ENCODE assay signal across 15 cellular contexts in genomic region chr11:10318527-10318802, GRCh38. TPM values are rescaled to one million over a fixed set of nuclear protein-coding genes. Genes with fewer than 3 reads are reported as not detected.
DNase-seq lines count a peak whose midpoint lies in the region; ATAC-seq and TF ChIP-seq lines count a peak whose summit lies in the region.
"Had no signal": no experiment of that assay in that cellular context is flagged by ENCODE, and none has a peak within 500 bp of the region (broad histone marks: within the 10 kb centered on the region; RNA-seq: fewer than 3 reads in every experiment).

No MANE protein-coding gene starts in this region.

- POLR2A ChIA-PET in activated B cell treated with CpG ODN at 0.5 μM for 24 hours (lab: Charles Lee) = interaction anchor here (0.8 to 1.7 kb wide), 6 partner anchors 9 to 559 kb away, joined by 3 to 11 read pairs (median 5); partner anchors contain the start of gene CTR9
- POLR2A ChIA-PET in CD8-positive, alpha-beta T cell (lab: Charles Lee) = no interaction called here

- H3K9me3 ChIP-seq in sigmoid colon = no peaks in the 10 kb centered on the region
- no peaks in the 10 kb centered on the region for H3K9me3 ChIP-seq in CD8-positive, alpha-beta T cell (ENCODE audit: low read length)
- H3K9me3 ChIP-seq: thoracic aorta had no signal

- TF ChIP-seq CTCF in GM23338 (conservative IDR thresholded peaks at IDR 0.05; ENCODE audit: low read depth in 2 of 2) (no peak), activated B cell treated with CpG ODN at 0.5 μM for 24 hours (IDR thresholded peaks at IDR 0.05) (no peak), sigmoid colon (IDR thresholded peaks at IDR 0.05) (no peak)
- no peak for TF ChIP-seq CTCF in CD8-positive, alpha-beta T cell (IDR thresholded peaks at IDR 0.05)

- no peaks in the 10 kb centered on the region for H3K79me2 ChIP-seq in GM23338 (replicated peaks; ENCODE audit: insufficient read depth)

- WGBS in sigmoid colon, 2 donors = 16 to 40% methylated on average over 3 of the region's 3 CpGs

- H3K27me3 ChIP-seq in GM23338 (ENCODE audit: insufficient read depth) (no peaks in the 10 kb centered on the region), sigmoid colon (no peaks in the 10 kb centered on the region)
- no peaks in the 10 kb centered on the region for H3K27me3 ChIP-seq in CD8-positive, alpha-beta T cell (ENCODE audit: insufficient read depth, low read length)

- CTCF ChIA-PET in activated B cell treated with CpG ODN at 0.5 μM for 24 hours (lab: Charles Lee) = interaction anchor here (0.7 to 1.6 kb wide), 4 partner anchors 11 to 559 kb away, joined by 3 to 11 read pairs (median 4); no protein-coding TSS in a partner anchor
- CTCF ChIA-PET in CD8-positive, alpha-beta T cell (lab: Charles Lee) = interaction anchor here (1.0 to 3.5 kb wide), 2 partner anchors 10 to 111 kb away, joined by 3 to 20 read pairs; no protein-coding TSS in a partner anchor

- H3K27ac Mint-ChIP-seq in GM23338 (no peak overlapping the region), activated B cell treated with CpG ODN at 0.5 μM for 24 hours (peak overlapping the region; percentile 75)
- no peak overlapping the region for H3K27ac Mint-ChIP-seq in CD8-positive, alpha-beta T cell
- H3K27ac Mint-ChIP-seq: activated naive CD4-positive, alpha-beta T cell treated with anti-CD3 and anti-CD28 coated beads, Interleukin-2, amount 50 U/mL, for 24 hours; T-helper 2 cell treated with Interferon-gamma antibody and Interleukin-4, amounts not matched to agents 5 μg/mL and 100 μg/mL, for 36 hours had no signal

- no peak overlapping the region for H3K4me2 ChIP-seq in GM23338

- no peaks in the 10 kb centered on the region for H3K9me2 ChIP-seq in GM23338 (ENCODE audit: insufficient read depth)

- DNase-seq in GM23338 (ENCODE audit: low spot score) (peak; percentile 14), NCI-H1417 (lab: John Stamatoyannopoulos, UW) (peak; percentile 25 to 85 (median 57)), activated B cell treated with CpG ODN at 0.5 μM for 24 hours (no peak), sigmoid colon (no peak), NOMO-1 treated with DMSO at 0.1 percent for 48 hours (lab: John Stamatoyannopoulos, UW; ENCODE audit: unreplicated experiment) (no peak), KG1 (lab: John Stamatoyannopoulos, UW) (no peak)
- DNase-seq in CD8-positive, alpha-beta T cell = no peak
- DNase-seq: activated CD4-positive, alpha-beta T cell treated with anti-CD3 and anti-CD28 coated beads, Interleukin-2, amount 50 U/mL, for 48 hours; cerebellar nuclear complex; H9; NCI-H187 treated with DMSO at 0.1 percent for 48 hours had no signal

- no peaks in the 10 kb centered on the region for H4K20me1 ChIP-seq in GM23338 (replicated peaks; ENCODE audit: insufficient read depth)

- H3K4me3 ChIP-seq in GM23338 (no peak overlapping the region), sigmoid colon (no peak overlapping the region)
- no peak overlapping the region for H3K4me3 ChIP-seq in CD8-positive, alpha-beta T cell (ENCODE audit: low read depth, low read length)
- H3K4me3 ChIP-seq: thoracic aorta had no signal

- H3K36me3 ChIP-seq in GM23338 (ENCODE audit: insufficient read depth) (no peaks in the 10 kb centered on the region), sigmoid colon (no peaks in the 10 kb centered on the region)
- H3K36me3 ChIP-seq in CD8-positive, alpha-beta T cell (ENCODE audit: insufficient read depth, low read length) = no peaks in the 10 kb centered on the region
- H3K36me3 ChIP-seq: thoracic aorta had no signal

- H3K9me3 Mint-ChIP-seq in GM23338 (no peaks in the 10 kb centered on the region), activated B cell treated with CpG ODN at 0.5 μM for 24 hours (no peaks in the 10 kb centered on the region)
- no peaks in the 10 kb centered on the region for H3K9me3 Mint-ChIP-seq in CD8-positive, alpha-beta T cell
- H3K9me3 Mint-ChIP-seq: activated naive CD4-positive, alpha-beta T cell treated with anti-CD3 and anti-CD28 coated beads, Interleukin-2, amount 50 U/mL, for 24 hours; H9; T-helper 2 cell treated with Interferon-gamma antibody and Interleukin-4, amounts not matched to agents 5 μg/mL and 100 μg/mL, for 36 hours had no signal

- ATAC-seq in GM23338 (no peak), activated B cell treated with CpG ODN at 0.5 μM for 24 hours (ENCODE audit: low read depth) (no peak)
- no peak for ATAC-seq in CD8-positive, alpha-beta T cell

- TF ChIP-seq EP300 in sigmoid colon (IDR thresholded peaks at IDR 0.05) = no peak

- H3K4me3 Mint-ChIP-seq in GM23338 = no peak overlapping the region
- peak overlapping the region; percentile 39 for H3K4me3 Mint-ChIP-seq in activated B cell treated with CpG ODN at 0.5 μM for 24 hours
- H3K4me3 Mint-ChIP-seq in CD8-positive, alpha-beta T cell = no peak overlapping the region
- H3K4me3 Mint-ChIP-seq: activated naive CD4-positive, alpha-beta T cell treated with anti-CD3 and anti-CD28 coated beads, Interleukin-2, amount 50 U/mL, for 24 hours; H9; T-helper 2 cell treated with Interferon-gamma antibody and Interleukin-4, amounts not matched to agents 5 μg/mL and 100 μg/mL, for 36 hours had no signal

- H2AFZ ChIP-seq in GM23338 = no peak overlapping the region

- H3K4me1 Mint-ChIP-seq in GM23338 (peaks cover 45% of the 10 kb centered on the region), activated B cell treated with CpG ODN at 0.5 μM for 24 hours (peaks cover 36% of the 10 kb centered on the region)
- peaks cover 3% of the 10 kb centered on the region for H3K4me1 Mint-ChIP-seq in CD8-positive, alpha-beta T cell (ENCODE audit: low read depth)

- no peak for TF ChIP-seq POLR2A in sigmoid colon (IDR thresholded peaks at IDR 0.05)

- peaks cover 28% of the 10 kb centered on the region for H3K4me1 ChIP-seq in GM23338 (ENCODE audit: insufficient read depth)
- peaks cover 0 to 56% (median 47%) of the 10 kb centered on the region in 4 donors for H3K4me1 ChIP-seq in sigmoid colon
- H3K4me1 ChIP-seq in CD8-positive, alpha-beta T cell (ENCODE audit: insufficient read depth, low read length) = no peaks in the 10 kb centered on the region

- H3K36me3 Mint-ChIP-seq in GM23338 (ENCODE audit: low read depth) (no peaks in the 10 kb centered on the region), activated B cell treated with CpG ODN at 0.5 μM for 24 hours (ENCODE audit: low read depth) (no peaks in the 10 kb centered on the region)
- H3K36me3 Mint-ChIP-seq in CD8-positive, alpha-beta T cell = no peaks in the 10 kb centered on the region
- H3K36me3 Mint-ChIP-seq: activated naive CD4-positive, alpha-beta T cell treated with anti-CD3 and anti-CD28 coated beads, Interleukin-2, amount 50 U/mL, for 24 hours had no signal

- H3K27ac ChIP-seq in GM23338 (ENCODE audit: low read depth) (no peak overlapping the region), sigmoid colon (peak overlapping the region; percentile 56 to 81 (median 78))
- H3K27ac ChIP-seq in CD8-positive, alpha-beta T cell (ENCODE audit: low read depth, low read length) = no peak overlapping the region
- H3K27ac ChIP-seq: thoracic aorta had no signal

- intact Hi-C loops in activated B cell treated with CpG ODN at 0.5 μM for 24 hours (cut with micrococcal nuclease) = loop anchor here (1.0 to 10.0 kb wide), 2 partner anchors 11 to 136 kb away; partner anchors contain the start of gene AMPD3
- intact Hi-C loops in sigmoid colon (cut with DNase I) = no loop called here
- intact Hi-C loops in CD8-positive, alpha-beta T cell (cut with DNase I, micrococcal nuclease) = no loop called here

- peaks cover 7% of the 10 kb centered on the region for H3K27me3 Mint-ChIP-seq in GM23338 (ENCODE audit: insufficient read depth, low read depth, poor library complexity)
- H3K27me3 Mint-ChIP-seq in activated B cell treated with CpG ODN at 0.5 μM for 24 hours = peaks cover 2% of the 10 kb centered on the region
- H3K27me3 Mint-ChIP-seq in CD8-positive, alpha-beta T cell (ENCODE audit: low read depth) = peaks cover 9% of the 10 kb centered on the region

- H3F3A ChIP-seq in GM23338 (replicated peaks; ENCODE audit: low read depth) = no peaks in the 10 kb centered on the region

TF ChIP-seq in GM23338, 12 proteins besides CTCF, POLR2A, EP300 and RAD21:
- TF ChIP-seq JUNB (IDR thresholded peaks at IDR 0.05; ENCODE audit: unreplicated experiment) = no peak
- no peak for TF ChIP-seq EZH2phosphoT487 (IDR thresholded peaks at IDR 0.05; ENCODE audit: unreplicated experiment)
- no peak for TF ChIP-seq EZH2 (IDR thresholded peaks at IDR 0.05; ENCODE audit: low read depth, unreplicated experiment)
- TF ChIP-seq CREB1 (CRISPR knock-in tag; IDR thresholded peaks at IDR 0.05; ENCODE audit: low read depth) = no peak
- no peak for TF ChIP-seq ETS1 (IDR thresholded peaks at IDR 0.05)
- TF ChIP-seq NANOG (IDR thresholded peaks at IDR 0.05; ENCODE audit: borderline replicate concordance) = no peak
- no peak for TF ChIP-seq ZNF331 (CRISPR knock-in tag; IDR thresholded peaks at IDR 0.05; ENCODE audit: low read depth)
- TF ChIP-seq POLR2AphosphoS5 (IDR thresholded peaks at IDR 0.05; ENCODE audit: low read depth) = no peak

RNA-seq across cellular contexts. Expression of gene ADM, which starts 13.6 kb away (rescaled TPM):
- total RNA-seq in GM23338 (2014; rRNA removed; shearing (Covaris generic)) = 73.4 and 75.8 TPM in 2 replicates
- polyA plus RNA-seq in GM23338 (2016; fragmentation: Nextera tagmentation; extraction: Ambion mirVana) = 84.5 and 95.9 TPM in 2 replicates
- total RNA-seq in activated B cell treated with CpG ODN at 0.5 μM for 24 hours = 1.2 and 1.3 TPM in 2 replicates
- total RNA-seq in sigmoid colon = 10 to 100 TPM; 45.2 to 84.1 (median 59.5) TPM
- 10 to 100 TPM; 24.0 to 92.5 (median 75.9) TPM for polyA plus RNA-seq in sigmoid colon
- total RNA-seq in CD8-positive, alpha-beta T cell = under 1 TPM; 0.79 to 0.81 TPM
- total RNA-seq: HT1080 had no signal

RNA-seq across cellular contexts. Expression of gene SBF2, which starts 24.4 kb away (rescaled TPM):
- total RNA-seq in GM23338 (2014; rRNA removed; shearing (Covaris generic)) = 49.1 and 53.5 TPM in 2 replicates
- polyA plus RNA-seq in GM23338 (2016; fragmentation: Nextera tagmentation; extraction: Ambion mirVana) = 20.2 and 25.6 TPM in 2 replicates
- total RNA-seq in activated B cell treated with CpG ODN at 0.5 μM for 24 hours = 7.9 and 12.0 TPM in 2 replicates
- total RNA-seq in sigmoid colon = 10 to 100 TPM; 47.1 to 67.5 (median 59.5) TPM
- 10 to 100 TPM in 2 of 3 donors, 1 to 10 TPM in 1; 9.5 to 14.4 (median 12.0) TPM for polyA plus RNA-seq in sigmoid colon
- total RNA-seq in CD8-positive, alpha-beta T cell = 10 to 100 TPM; 12.6 to 14.3 TPM

Comparison
In these comparisons a context has a peak if more than half of its experiments do, and no peak if none do; other contexts are left out.
1. DNase-seq: peak in GM23338 (single experiment) and NCI-H1417 (3 of 3); none in activated B cell treated with CpG ODN at 0.5 μM for 24 hours (single experiment), sigmoid colon (single experiment), NOMO-1 treated with DMSO at 0.1 percent for 48 hours (single experiment), KG1 (single experiment) and CD8-positive, alpha-beta T cell (0 of 7).
2. H3K27ac ChIP-seq: peak in sigmoid colon (4 of 4); none in GM23338 (single experiment) and CD8-positive, alpha-beta T cell (single experiment).
3. RNA of gene ADM, which starts 13.6 kb away (total RNA-seq): 73.4 to 75.8 TPM in GM23338 and 45.2 to 84.1 TPM in sigmoid colon; 1.2 to 1.3 TPM in activated B cell treated with CpG ODN at 0.5 μM for 24 hours and 0.79 to 0.81 TPM in CD8-positive, alpha-beta T cell; every median in the first group is over 10 times any median in the second.